In the genomic region with DNA sequence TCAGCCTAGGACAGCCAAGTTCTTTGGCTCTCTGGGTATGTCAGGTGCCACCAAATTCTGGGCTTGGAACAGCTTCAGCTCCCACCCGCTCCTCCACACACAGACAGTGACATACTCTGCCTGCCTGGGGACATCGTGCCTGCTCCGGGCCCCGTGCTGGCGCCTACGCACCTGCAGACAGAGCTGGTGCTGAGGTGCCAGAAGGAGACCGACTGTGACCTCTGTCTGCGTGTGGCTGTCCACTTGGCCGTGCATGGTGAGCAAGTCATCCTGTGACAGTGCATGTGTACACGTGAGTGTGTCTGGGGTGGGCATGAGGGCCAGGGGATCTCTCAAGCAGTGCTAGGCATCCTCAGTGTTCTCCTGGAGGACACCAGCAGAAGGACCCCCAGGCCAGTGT, we compare ENCODE assay signal across 12 cellular contexts. TPM values are rescaled to one million over a fixed set of nuclear protein-coding genes. Genes with fewer than 3 reads are reported as not detected.
A peak's percentile ranks its signal among the peaks of the same experiment; 100 is the strongest.
DNase-seq lines count a peak whose midpoint lies in the region; ATAC-seq and TF ChIP-seq lines count a peak whose summit lies in the region.
"Had no signal": no experiment of that assay in that cellular context is flagged by ENCODE, and none has a peak within 500 bp of the region (broad histone marks: within the 10 kb centered on the region; RNA-seq: fewer than 3 reads in every experiment).

No MANE protein-coding gene starts in this region.

- peak overlapping the region; percentile 81 for H3K9ac ChIP-seq in mucosa of stomach (ENCODE audit: low read length)

- intact Hi-C loops in Panc1 (cut with micrococcal nuclease; ENCODE audit: unreplicated experiment): no loop called here
- intact Hi-C loops in transverse colon (cut with DNase I; ENCODE audit: low total_unique reads): loop anchor here (10.0 kb wide), 1 partner anchor 73 kb away; the partner anchor contains the start of gene RPUSD3
- intact Hi-C loops in testis (cut with DNase I; ENCODE audit: low total_unique reads): no loop called here

- TF ChIP-seq POLR2A in transverse colon (IDR thresholded peaks at IDR 0.05): no peak
- no peak for TF ChIP-seq POLR2A in testis (IDR thresholded peaks at IDR 0.05)

- no peak for TF ChIP-seq EP300 in transverse colon (IDR thresholded peaks at IDR 0.05; ENCODE audit: low read depth)

- H3K36me3 ChIP-seq in Panc1 (ENCODE audit: control insufficient read depth, insufficient read depth, low read length) (no peaks in the 10 kb centered on the region), mucosa of stomach (ENCODE audit: control insufficient read depth, insufficient read depth, low read length) (no peaks in the 10 kb centered on the region), transverse colon (no peaks in the 10 kb centered on the region), testis (ENCODE audit: low read depth, missing control alignments) (no peaks in the 10 kb centered on the region)
- H3K36me3 ChIP-seq: left lung had no signal

- H3K9me3 ChIP-seq in Panc1 (ENCODE audit: control insufficient read depth, insufficient read depth, low read depth, low read length) (no peaks in the 10 kb centered on the region), mucosa of stomach (ENCODE audit: control insufficient read depth, low read length) (no peaks in the 10 kb centered on the region), transverse colon (no peaks in the 10 kb centered on the region), testis (no peaks in the 10 kb centered on the region)
- H3K9me3 ChIP-seq: left lung had no signal

- peak overlapping the region; percentile 83 for H3K27ac ChIP-seq in Panc1 (ENCODE audit: low read length)
- H3K27ac ChIP-seq in transverse colon: peak overlapping the region; percentile 90 to 95 (median 92)
- H3K27ac ChIP-seq in testis: no peak overlapping the region

- no peaks in the 10 kb centered on the region for H3K27me3 ChIP-seq in Panc1 (ENCODE audit: control insufficient read depth, insufficient read depth, low read length)
- H3K27me3 ChIP-seq in mucosa of stomach (ENCODE audit: control insufficient read depth, insufficient read depth, low read length): no peaks in the 10 kb centered on the region
- no peaks in the 10 kb centered on the region for H3K27me3 ChIP-seq in transverse colon
- H3K27me3 ChIP-seq in testis: no peaks in the 10 kb centered on the region
- H3K27me3 ChIP-seq: left lung had no signal

- CTCF ChIA-PET in Panc1 (lab: Charles Lee): no interaction called here

- peak overlapping the region; percentile 44 to 72 for H3K4me3 ChIP-seq in Panc1 (ENCODE audit: low read depth in 2 of 2, low read length in 2 of 2)
- H3K4me3 ChIP-seq in epithelial cell of esophagus (ENCODE audit: low read length): peak overlapping the region; percentile 61
- H3K4me3 ChIP-seq in mucosa of stomach (ENCODE audit: low read length): peak overlapping the region; percentile 64
- H3K4me3 ChIP-seq in transverse colon: peak overlapping the region in 2 of 4 donors; percentile 48 to 72
- no peak overlapping the region for H3K4me3 ChIP-seq in testis

- POLR2A ChIA-PET in Panc1 (lab: Charles Lee): no interaction called here

- H3K4me1 ChIP-seq in Panc1 (ENCODE audit: control insufficient read depth, insufficient read depth, low read length) (peaks cover 25% of the 10 kb centered on the region), mucosa of stomach (ENCODE audit: control insufficient read depth, insufficient read depth, low read length) (peaks cover 42% of the 10 kb centered on the region), transverse colon (peaks cover 28 to 44% (median 40%) of the 10 kb centered on the region in 4 donors), testis (peaks cover 24% of the 10 kb centered on the region)

- BruUV-seq in Panc1 (replicated peaks; lab: Mats Ljungman, UMichigan): no TSS peak

- DNase-seq in Panc1 (ENCODE audit: low read depth, low spot score): no peak
- DNase-seq in epithelial cell of esophagus (ENCODE audit: low read depth): no peak
- no peak for DNase-seq in transverse colon
- DNase-seq in testis: no peak
- DNase-seq in superior temporal gyrus (ENCODE audit: extremely low spot score): no peak
- DNase-seq in NCI-H2107 (lab: John Stamatoyannopoulos, UW): no peak
- DNase-seq: amniotic stem cell, left lung, NCI-H1417, T-helper 9 cell had no signal

- TF ChIP-seq CTCF in Panc1 (IDR thresholded peaks at IDR 0.05) (no peak), epithelial cell of esophagus (IDR thresholded peaks at IDR 0.05; ENCODE audit: insufficient read depth, low read depth, low read length, missing control alignments) (no peak), transverse colon (IDR thresholded peaks at IDR 0.05) (no peak), testis (IDR thresholded peaks at IDR 0.05) (no peak)

- in situ Hi-C loops in Panc1 (cut with HindIII; ENCODE audit: low pct_unique_long_range_greater_than_20kb, low sequenced_read_pairs): no loop called here
- in situ Hi-C loops in transverse colon (cut with MboI; ENCODE audit: low pct_ligation_motif_present in 1 of 4, low pct_unique_long_range_greater_than_20kb in 1 of 4, low sequenced_read_pairs in 3 of 4): no loop called here

- 76% methylated on average over 10 of the region's 10 CpGs; no CpG with 5 or more reads in 1 of the 2 donors for WGBS in transverse colon (ENCODE audit: low coverage in 1 of 2), 2 donors
- 20 to 87% methylated on average over 1 to 10 of the region's 10 CpGs for WGBS in testis, 2 donors

- ATAC-seq in Panc1 (no peak), GM21515 (IDR thresholded peaks at IDR 0.05; ENCODE audit: unreplicated experiment) (no peak)

RNA-seq across cellular contexts. Expression of gene IL17RC, which starts 0.9 kb away (rescaled TPM):
- total RNA-seq in Panc1 (2021; ENCODE audit: unreplicated experiment): 23.6 TPM
- 30.6 TPM for polyA plus RNA-seq in Panc1 (2012; ENCODE audit: insufficient read length)
- 10 to 100 TPM; 61.1 to 74.4 (median 67.1) TPM for total RNA-seq in transverse colon
- total RNA-seq in testis: 10 to 100 TPM; 21.0 to 26.1 TPM
- 12.0 TPM for polyA plus RNA-seq in testis (ENCODE audit: insufficient read depth, low read depth, low replicate concordance)

RNA-seq across cellular contexts. Expression of gene IL17RE, which starts 15.2 kb away (rescaled TPM):
- total RNA-seq in Panc1 (2021; ENCODE audit: unreplicated experiment): 1.1 TPM
- polyA plus RNA-seq in Panc1 (2012; ENCODE audit: insufficient read length): 1.2 TPM
- 100 to 1,000 TPM in 2 of 4 donors, 10 to 100 TPM in 2; 81.5 to 178 (median 108) TPM for total RNA-seq in transverse colon
- total RNA-seq in testis: under 1 TPM; 0.43 to 0.79 TPM
- polyA plus RNA-seq in testis (ENCODE audit: insufficient read depth, low read depth, low replicate concordance): 1.8 TPM

RNA-seq across cellular contexts. Expression of gene CRELD1, which starts 15.8 kb away (rescaled TPM):
- 15.4 TPM for total RNA-seq in Panc1 (2021; ENCODE audit: unreplicated experiment)
- polyA plus RNA-seq in Panc1 (2012; ENCODE audit: insufficient read length): 27.3 TPM
- total RNA-seq in transverse colon: 10 to 100 TPM in 3 of 4 donors, 1 to 10 TPM in 1; 7.1 to 36.8 (median 18.9) TPM
- 10 to 100 TPM; 34.9 to 37.1 TPM for total RNA-seq in testis
- polyA plus RNA-seq in testis (ENCODE audit: insufficient read depth, low read depth, low replicate concordance): 65.7 TPM

RNA-seq across cellular contexts. Expression of gene JAGN1, which starts 27.4 kb away (rescaled TPM):
- total RNA-seq in Panc1 (2021; ENCODE audit: unreplicated experiment) (19.9 TPM), transverse colon (10 to 100 TPM in 3 of 4 donors, 1 to 10 TPM in 1; 5.8 to 73.0 (median 28.5) TPM), testis (10 to 100 TPM; 33.3 to 39.8 TPM)
- 28.3 TPM for polyA plus RNA-seq in Panc1 (2012; ENCODE audit: insufficient read length)
- 36.0 TPM for polyA plus RNA-seq in testis (ENCODE audit: insufficient read depth, low read depth, low replicate concordance)

RNA-seq across cellular contexts. Expression of gene PRRT3, which starts 34.4 kb away (rescaled TPM):
- 1.1 TPM for total RNA-seq in Panc1 (2021; ENCODE audit: unreplicated experiment)
- 2.3 TPM for polyA plus RNA-seq in Panc1 (2012; ENCODE audit: insufficient read length)
- total RNA-seq in transverse colon: 1 to 10 TPM in 3 of 4 donors, under 1 TPM in 1; 0.20 to 3.0 (median 1.6) TPM
- total RNA-seq in testis: 1 to 10 TPM; 6.6 to 7.2 TPM
- 7.6 TPM for polyA plus RNA-seq in testis (ENCODE audit: insufficient read depth, low read depth, low replicate concordance)

Comparison
In these comparisons a context has a peak if more than half of its experiments do, and no peak if none do; other contexts are left out.
1. H3K27ac ChIP-seq: peak in Panc1 (single experiment) and transverse colon (4 of 4); none in testis (0 of 2).
2. H3K4me3 ChIP-seq: peak in Panc1 (2 of 2), epithelial cell of esophagus (single experiment) and mucosa of stomach (single experiment); none in testis (0 of 2).
3. RNA of gene IL17RE, which starts 15.2 kb away (total RNA-seq): 81.5 to 178 TPM in transverse colon; 1.1 TPM in Panc1 (single experiment) and 0.43 to 0.79 TPM in testis; every median in the first group is over 10 times any median in the second.